In the genomic region with DNA sequence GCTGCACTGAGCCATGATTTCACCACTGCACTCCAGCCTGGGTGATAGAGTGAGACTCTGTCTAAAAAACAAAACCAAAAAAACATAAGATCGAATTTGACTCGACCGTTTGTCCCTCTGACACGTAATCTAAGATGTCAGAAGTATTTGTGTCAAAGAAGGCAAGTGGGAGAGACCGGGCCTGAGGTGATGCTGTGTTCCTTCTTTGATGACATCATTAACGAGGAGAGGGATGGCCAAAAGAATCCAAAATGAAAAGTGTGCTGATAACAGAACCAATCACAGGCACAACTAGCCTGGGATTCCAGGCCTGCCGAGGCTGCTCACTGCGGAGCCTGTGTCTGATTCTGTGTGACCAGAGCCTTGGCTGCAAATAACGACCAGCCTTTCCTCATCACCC, we compare ENCODE assay signal across 15 cellular contexts. TPM values are rescaled to one million over a fixed set of nuclear protein-coding genes. Genes with fewer than 3 reads are reported as not detected.
"Had no signal": no experiment of that assay in that cellular context is flagged by ENCODE, and none has a peak within 500 bp of the region (broad histone marks: within the 10 kb centered on the region; RNA-seq: fewer than 3 reads in every experiment).

No MANE protein-coding gene starts in this region.

RNA-seq across cellular contexts. Expression of gene DPP6, which starts 52.9 kb away (rescaled TPM):
- total RNA-seq: activated naive CD4-positive, alpha-beta T cell treated with anti-CD3 and anti-CD28 coated beads for 36 hours; activated naive CD4-positive, alpha-beta T cell treated with anti-CD3 and anti-CD28 coated beads, Interleukin-2, amount 50 U/mL, for 72 hours; activated naive CD8-positive, alpha-beta T cell treated with anti-CD3 and anti-CD28 coated beads for 36 hours; activated naive CD8-positive, alpha-beta T cell treated with anti-CD3 and anti-CD28 coated beads, Interleukin-2, amount 10 ng/mL, durations not matched to agents 7 days and 5 days; activated T-cell treated with anti-CD3 and anti-CD28 coated beads, Interleukin-2, amount 50 U/mL, for 4 hours; activated T-cell treated with anti-CD3 and anti-CD28 coated beads, Interleukin-2, amount 50 U/mL, for 72 hours; activated T-helper 1 cell treated with anti-CD3 and anti-CD28 coated beads, Interleukin-12 subunit alpha, Interleukin-12 subunit beta, Interleukin-2, Interleukin-4 antibody, amounts not matched to agents 30 ng/mL and 10 ng/mL and 1 ng/mL, durations not matched to agents 14 hours and 24 hours and 36 hours; activated T-helper 17 cell treated with anti-CD3 and anti-CD28 coated beads, Interleukin-2, amount 50 U/mL, for 72 hours; activated T-helper 2 cell treated with anti-CD3 and anti-CD28 coated beads, Interferon-gamma antibody, Interleukin-2, Interleukin-4, amounts not matched to agents 10 μg/mL and 5 μg/mL and 100 μg/mL, durations not matched to agents 14 hours and 24 hours and 36 hours; ascending aorta; bronchial epithelial cell; cardiac septum; chondrocyte had no signal
- polyA plus RNA-seq: aorta, cardiac muscle cell had no signal
